ENCODE assay signal across 29 cellular contexts in genomic region chr13:21113851-21114306, GRCh38.
"Had no signal": no experiment of that assay in that cellular context is flagged by ENCODE, and none has a peak within 500 bp of the region (broad histone marks: within the 10 kb centered on the region; RNA-seq: fewer than 3 reads in every experiment).

No MANE protein-coding gene starts in this region.

- DNase-seq: colonic mucosa; effector CD8-positive, alpha-beta T cell; endodermal cell; foreskin fibroblast; gastrocnemius medialis; head of caudate nucleus; kidney; left lung; mesenchymal stem cell; mucosa of descending colon; naive B cell; occipital lobe; ovary; posterior cingulate gyrus; psoas muscle; right cardiac atrium; small intestine; stimulated activated CD4-positive, alpha-beta T cell treated with anti-CD3 and anti-CD28 coated beads, Interleukin-15, amount 100 ng/mL, for 24 hours; stimulated activated CD4-positive, alpha-beta T cell treated with anti-CD3 and anti-CD28 coated beads, Interleukin-4, amount 100 ng/mL, for 1 hour; stimulated activated CD8-positive, alpha-beta memory T cell treated with anti-CD3 and anti-CD28 coated beads, Interleukin-4, amount 100 ng/mL, for 48 hours; stimulated activated naive CD4-positive, alpha-beta T cell; stimulated activated naive CD8-positive, alpha-beta T cell treated with anti-CD3 and anti-CD28 coated beads, Interleukin-15, amount 100 ng/mL, for 72 hours; transverse colon had no signal

- H3K36me3 ChIP-seq: colonic mucosa, gastrocnemius medialis, left lung, ovary, suprapubic skin, transverse colon had no signal

- ATAC-seq: esophagus mucosa; gastrocnemius medialis; left lung; mucosa of descending colon; natural killer cell treated with Interleukin-12 subunit alpha and Interleukin-12 subunit beta and Interleukin-15 and Interleukin-18, amount 100 ng/mL, for 72 hours; psoas muscle; right cardiac atrium; stimulated activated naive CD8-positive, alpha-beta T cell treated with anti-CD3 and anti-CD28 coated beads, Interleukin-15, amount 100 ng/mL, for 72 hours had no signal

- H3K4me3 ChIP-seq: colonic mucosa, gastrocnemius medialis, left lung, mucosa of descending colon, ovary, psoas muscle, suprapubic skin, transverse colon had no signal

- H3K27ac ChIP-seq: colonic mucosa, epithelial cell of prostate, gastrocnemius medialis, left lung, ovary, psoas muscle, suprapubic skin, transverse colon had no signal

- H3K9me3 Mint-ChIP-seq: dendritic cell treated with granulocyte-macrophage colony-stimulating factor and Interleukin-4, amounts not matched to agents 40 ng/mL and 50 ng/mL, for 4 days; mesothelial cell of epicardium; natural killer cell treated with Interleukin-12 subunit alpha and Interleukin-12 subunit beta and Interleukin-15 and Interleukin-18, amount 100 ng/mL, for 72 hours; stimulated activated naive CD8-positive, alpha-beta T cell treated with anti-CD3 and anti-CD28 coated beads, Interleukin-15, amount 100 ng/mL, for 72 hours had no signal

- H3K4me1 ChIP-seq: colonic mucosa, gastrocnemius medialis, left lung, psoas muscle, suprapubic skin, transverse colon had no signal

- H3K27ac Mint-ChIP-seq: dendritic cell treated with granulocyte-macrophage colony-stimulating factor and Interleukin-4, amounts not matched to agents 40 ng/mL and 50 ng/mL, for 4 days; endodermal cell; mesothelial cell of epicardium; naive B cell; natural killer cell treated with Interleukin-12 subunit alpha and Interleukin-12 subunit beta and Interleukin-15 and Interleukin-18, amount 100 ng/mL, for 72 hours; stimulated activated naive CD8-positive, alpha-beta T cell treated with anti-CD3 and anti-CD28 coated beads, Interleukin-15, amount 100 ng/mL, for 72 hours had no signal

- H3K4me3 Mint-ChIP-seq: dendritic cell treated with granulocyte-macrophage colony-stimulating factor and Interleukin-4, amounts not matched to agents 40 ng/mL and 50 ng/mL, for 4 days; endodermal cell; mesothelial cell of epicardium; naive B cell; natural killer cell treated with Interleukin-12 subunit alpha and Interleukin-12 subunit beta and Interleukin-15 and Interleukin-18, amount 100 ng/mL, for 72 hours; stimulated activated naive CD8-positive, alpha-beta T cell treated with anti-CD3 and anti-CD28 coated beads, Interleukin-15, amount 100 ng/mL, for 72 hours had no signal

- H3K27me3 Mint-ChIP-seq: dendritic cell treated with granulocyte-macrophage colony-stimulating factor and Interleukin-4, amounts not matched to agents 40 ng/mL and 50 ng/mL, for 4 days; naive B cell; natural killer cell treated with Interleukin-12 subunit alpha and Interleukin-12 subunit beta and Interleukin-15 and Interleukin-18, amount 100 ng/mL, for 72 hours; stimulated activated naive CD8-positive, alpha-beta T cell treated with anti-CD3 and anti-CD28 coated beads, Interleukin-15, amount 100 ng/mL, for 72 hours had no signal

- H3K4me1 Mint-ChIP-seq: mesothelial cell of epicardium; naive B cell; stimulated activated naive CD8-positive, alpha-beta T cell treated with anti-CD3 and anti-CD28 coated beads, Interleukin-15, amount 100 ng/mL, for 72 hours had no signal

- H3K36me3 Mint-ChIP-seq: mesothelial cell of epicardium; naive B cell; natural killer cell treated with Interleukin-12 subunit alpha and Interleukin-12 subunit beta and Interleukin-15 and Interleukin-18, amount 100 ng/mL, for 72 hours had no signal

- H3K9me3 ChIP-seq: colonic mucosa, gastrocnemius medialis, left lung, mucosa of descending colon, ovary, psoas muscle, suprapubic skin, transverse colon had no signal

- H3K27me3 ChIP-seq: colonic mucosa, gastrocnemius medialis, left lung, ovary, suprapubic skin, transverse colon had no signal
